ENCODE assay signal across 9 cellular contexts in the genomic region with DNA sequence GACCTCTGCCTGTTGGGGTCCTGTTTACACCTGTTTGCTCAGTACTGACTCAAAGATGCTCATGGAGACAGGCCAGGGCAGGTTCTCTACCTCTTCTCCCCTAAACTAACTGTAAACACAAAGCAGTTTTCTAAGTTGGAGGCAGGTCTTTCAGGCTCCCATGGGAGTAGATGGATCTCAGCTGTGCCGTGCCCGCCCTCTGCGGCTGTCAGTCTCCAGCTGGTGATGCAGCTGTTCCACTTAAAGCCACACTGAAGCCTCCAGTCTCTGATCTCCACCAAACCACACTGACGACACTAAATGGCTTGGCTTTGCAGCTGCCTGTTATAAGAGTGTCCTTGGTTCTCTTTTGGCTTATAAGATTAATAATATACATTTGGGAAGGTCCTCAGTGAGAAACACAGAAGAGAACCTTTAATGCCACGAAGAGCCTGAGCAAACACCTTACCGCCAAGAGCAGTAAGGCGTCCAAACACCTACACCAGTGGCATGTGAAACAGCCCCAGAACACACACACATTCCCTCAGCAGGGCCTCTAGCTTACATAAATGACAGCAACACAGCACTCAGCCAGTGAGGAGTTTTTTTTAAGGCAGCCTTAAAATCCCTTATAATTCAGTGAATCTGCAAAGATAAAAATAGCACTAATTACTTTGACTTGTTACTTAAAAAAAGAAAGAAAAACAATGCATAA.
A peak's percentile ranks its signal among the peaks of the same experiment; 100 is the strongest.
DNase-seq lines count a peak whose midpoint lies in the region; ATAC-seq and TF ChIP-seq lines count a peak whose summit lies in the region.
"Had no signal": no experiment of that assay in that cellular context is flagged by ENCODE, and none has a peak within 500 bp of the region (broad histone marks: within the 10 kb centered on the region; RNA-seq: fewer than 3 reads in every experiment).

No MANE protein-coding gene starts in this region.

- no peak overlapping the region for H3K4me3 ChIP-seq in epithelial cell of esophagus (ENCODE audit: low read length)
- H3K4me3 ChIP-seq: A549 had no signal

- ATAC-seq in GM21723 (IDR thresholded peaks at IDR 0.05; ENCODE audit: unreplicated experiment): peak; percentile 70
- ATAC-seq: A549 had no signal

- DNase-seq in NCI-H1417 (lab: John Stamatoyannopoulos, UW) (peak; percentile 48 to 87 (median 75)), NCI-H1417 treated with DMSO at 0.1 percent for 48 hours (lab: John Stamatoyannopoulos, UW) (no peak), LHCN-M2 (ENCODE audit: low read depth) (peak; percentile 96), epithelial cell of esophagus (ENCODE audit: low read depth) (peak; percentile 23), GM03348 (ENCODE audit: low spot score) (no peak), iPS-NIHi11 (ENCODE audit: low spot score) (no peak)
- DNase-seq in stimulated activated CD4-positive, alpha-beta T cell treated with anti-CD3 and anti-CD28 coated beads, Interleukin-4, amount 100 ng/mL, for 1 hour: no peak

- TF ChIP-seq CTCF in epithelial cell of esophagus (IDR thresholded peaks at IDR 0.05; ENCODE audit: insufficient read depth, low read depth, low read length, missing control alignments): no peak

Comparison
In these comparisons a context has a peak if more than half of its experiments do, and no peak if none do; other contexts are left out.
1. DNase-seq: peak in NCI-H1417 (3 of 3), LHCN-M2 (single experiment) and epithelial cell of esophagus (single experiment); none in NCI-H1417 treated with DMSO at 0.1 percent for 48 hours (single experiment), GM03348 (single experiment), stimulated activated CD4-positive, alpha-beta T cell treated with anti-CD3 and anti-CD28 coated beads, Interleukin-4, amount 100 ng/mL, for 1 hour (single experiment) and iPS-NIHi11 (single experiment).